ENCODE assay signal across 14 cellular contexts in the genomic region with DNA sequence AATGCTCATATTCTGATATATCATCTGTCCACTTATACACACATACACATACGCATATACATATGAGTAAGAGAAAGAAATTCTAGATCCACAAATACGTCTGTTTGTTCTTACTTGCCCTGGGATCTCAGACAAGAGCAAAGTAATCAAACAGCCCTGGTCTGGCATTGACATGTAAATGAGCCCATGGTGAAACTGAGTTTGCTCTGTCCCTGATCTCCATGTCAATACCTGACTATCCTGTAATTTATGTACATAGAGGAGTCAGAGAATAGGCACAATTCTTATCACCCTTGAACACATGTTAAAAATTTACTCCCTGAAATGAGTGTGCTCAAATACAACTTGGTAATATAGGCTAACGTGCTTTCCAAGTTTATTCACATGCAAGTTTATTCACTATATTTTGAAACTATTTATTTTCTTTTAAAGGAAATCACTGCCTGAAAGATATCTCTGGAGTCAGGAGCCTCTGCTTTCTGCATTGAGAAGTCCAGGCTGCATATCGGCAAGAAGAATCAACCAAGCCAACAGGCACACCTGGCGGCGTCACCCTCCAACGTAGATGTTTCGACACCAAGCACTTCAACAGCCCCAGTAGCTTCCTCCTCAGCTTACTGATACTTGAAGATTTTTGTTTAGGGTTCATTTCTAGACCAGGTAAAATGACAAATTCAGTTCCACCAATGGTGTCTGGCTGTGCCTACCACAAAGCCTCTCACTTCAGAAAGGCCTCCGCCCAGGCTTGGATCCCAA.
"Had no signal": no experiment of that assay in that cellular context is flagged by ENCODE, and none has a peak within 500 bp of the region (broad histone marks: within the 10 kb centered on the region; RNA-seq: fewer than 3 reads in every experiment).

No MANE protein-coding gene starts in this region.

- H3K9me3 ChIP-seq: ascending aorta, thoracic aorta had no signal

- H3K27me3 ChIP-seq: ascending aorta, hepatocyte had no signal

- H3K36me3 ChIP-seq: ascending aorta, thoracic aorta had no signal

- H3K4me3 ChIP-seq: ascending aorta, hepatocyte, thoracic aorta had no signal

- H3K4me1 ChIP-seq: ascending aorta had no signal

- DNase-seq: activated CD4-positive, alpha-beta T cell treated with anti-CD3 and anti-CD28 coated beads for 36 hours; activated CD8-positive, alpha-beta memory T cell treated with anti-CD3 and anti-CD28 coated beads, Interleukin-2, amount 50 U/mL, for 4 hours; activated CD8-positive, alpha-beta T cell treated with anti-CD3 and anti-CD28 coated beads for 36 hours; activated naive CD8-positive, alpha-beta T cell treated with anti-CD3 and anti-CD28 coated beads, Interleukin-2, amount 10 ng/mL, durations not matched to agents 7 days and 5 days; endodermal cell; erythroblast; mammary epithelial cell; naive thymus-derived CD4-positive, alpha-beta T cell; posterior cingulate gyrus; stimulated activated CD4-positive, alpha-beta T cell treated with anti-CD3 and anti-CD28 coated beads, Interleukin-15, amount 100 ng/mL, for 24 hours; stimulated activated CD4-positive, alpha-beta T cell treated with anti-CD3 and anti-CD28 coated beads, Interleukin-4, amount 100 ng/mL, for 24 hours had no signal

- H3K27ac ChIP-seq: ascending aorta, hepatocyte, thoracic aorta had no signal
